ENCODE assay signal across 1 cellular context in the genomic region with DNA sequence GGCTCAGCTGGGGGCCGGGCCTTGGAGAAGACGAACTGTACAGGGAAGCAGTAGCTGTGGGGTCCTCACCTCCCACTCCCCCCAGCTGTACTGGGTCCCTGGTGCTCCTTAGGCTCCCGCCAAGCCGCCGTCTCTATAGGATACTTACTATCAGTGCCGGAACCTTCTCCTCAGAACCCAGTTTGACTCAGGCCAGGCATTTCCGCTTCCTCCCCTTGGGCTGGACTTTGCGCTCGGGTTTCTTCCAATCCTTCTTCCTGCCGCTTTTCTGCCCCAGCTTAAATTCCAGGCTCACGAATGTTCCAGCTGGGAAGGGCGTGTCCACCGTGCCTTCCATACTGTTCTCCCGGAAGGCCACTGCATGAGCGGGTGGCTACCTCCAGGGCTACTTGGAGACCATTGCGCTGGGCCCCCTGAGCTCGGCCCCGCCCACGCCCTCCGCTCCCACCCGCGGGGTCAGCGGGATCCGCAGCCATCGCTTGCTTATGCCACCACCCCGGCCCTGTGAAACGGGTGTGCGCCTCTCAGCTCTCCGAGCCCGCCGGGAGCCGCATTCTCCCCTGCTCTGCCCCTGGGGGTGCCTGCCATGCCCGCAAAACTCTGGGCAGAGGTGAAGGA.
TF ChIP-seq lines count a peak whose summit lies in the region.

No MANE protein-coding gene starts in this region.

TF ChIP-seq in GM23338, 12 proteins besides CTCF, POLR2A, EP300 and RAD21 (continued from another document):
- TF ChIP-seq ZNF462 (CRISPR knock-in tag; IDR thresholded peaks at IDR 0.05): no peak
- TF ChIP-seq, protein P1, sequence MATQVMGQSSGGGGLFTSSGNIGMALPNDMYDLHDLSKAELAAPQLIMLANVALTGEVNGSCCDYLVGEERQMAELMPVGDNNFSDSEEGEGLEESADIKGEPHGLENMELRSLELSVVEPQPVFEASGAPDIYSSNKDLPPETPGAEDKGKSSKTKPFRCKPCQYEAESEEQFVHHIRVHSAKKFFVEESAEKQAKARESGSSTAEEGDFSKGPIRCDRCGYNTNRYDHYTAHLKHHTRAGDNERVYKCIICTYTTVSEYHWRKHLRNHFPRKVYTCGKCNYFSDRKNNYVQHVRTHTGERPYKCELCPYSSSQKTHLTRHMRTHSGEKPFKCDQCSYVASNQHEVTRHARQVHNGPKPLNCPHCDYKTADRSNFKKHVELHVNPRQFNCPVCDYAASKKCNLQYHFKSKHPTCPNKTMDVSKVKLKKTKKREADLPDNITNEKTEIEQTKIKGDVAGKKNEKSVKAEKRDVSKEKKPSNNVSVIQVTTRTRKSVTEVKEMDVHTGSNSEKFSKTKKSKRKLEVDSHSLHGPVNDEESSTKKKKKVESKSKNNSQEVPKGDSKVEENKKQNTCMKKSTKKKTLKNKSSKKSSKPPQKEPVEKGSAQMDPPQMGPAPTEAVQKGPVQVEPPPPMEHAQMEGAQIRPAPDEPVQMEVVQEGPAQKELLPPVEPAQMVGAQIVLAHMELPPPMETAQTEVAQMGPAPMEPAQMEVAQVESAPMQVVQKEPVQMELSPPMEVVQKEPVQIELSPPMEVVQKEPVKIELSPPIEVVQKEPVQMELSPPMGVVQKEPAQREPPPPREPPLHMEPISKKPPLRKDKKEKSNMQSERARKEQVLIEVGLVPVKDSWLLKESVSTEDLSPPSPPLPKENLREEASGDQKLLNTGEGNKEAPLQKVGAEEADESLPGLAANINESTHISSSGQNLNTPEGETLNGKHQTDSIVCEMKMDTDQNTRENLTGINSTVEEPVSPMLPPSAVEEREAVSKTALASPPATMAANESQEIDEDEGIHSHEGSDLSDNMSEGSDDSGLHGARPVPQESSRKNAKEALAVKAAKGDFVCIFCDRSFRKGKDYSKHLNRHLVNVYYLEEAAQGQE (IDR thresholded peaks at IDR 0.05; ENCODE audit: unreplicated experiment): no peak
- no peak for TF ChIP-seq EZH2 (IDR thresholded peaks at IDR 0.05; ENCODE audit: low read depth, unreplicated experiment)
- TF ChIP-seq, protein P2, sequence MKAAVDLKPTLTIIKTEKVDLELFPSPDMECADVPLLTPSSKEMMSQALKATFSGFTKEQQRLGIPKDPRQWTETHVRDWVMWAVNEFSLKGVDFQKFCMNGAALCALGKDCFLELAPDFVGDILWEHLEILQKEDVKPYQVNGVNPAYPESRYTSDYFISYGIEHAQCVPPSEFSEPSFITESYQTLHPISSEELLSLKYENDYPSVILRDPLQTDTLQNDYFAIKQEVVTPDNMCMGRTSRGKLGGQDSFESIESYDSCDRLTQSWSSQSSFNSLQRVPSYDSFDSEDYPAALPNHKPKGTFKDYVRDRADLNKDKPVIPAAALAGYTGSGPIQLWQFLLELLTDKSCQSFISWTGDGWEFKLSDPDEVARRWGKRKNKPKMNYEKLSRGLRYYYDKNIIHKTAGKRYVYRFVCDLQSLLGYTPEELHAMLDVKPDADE (IDR thresholded peaks at IDR 0.05): no peak
- no peak for TF ChIP-seq NANOG (IDR thresholded peaks at IDR 0.05; ENCODE audit: borderline replicate concordance)
- TF ChIP-seq JUNB (IDR thresholded peaks at IDR 0.05; ENCODE audit: unreplicated experiment): no peak
TF ChIP-seq in GM23338: peak in this region for 0.
